Comparison of ENCODE assay signal across 8 cellular contexts in the genomic region with DNA sequence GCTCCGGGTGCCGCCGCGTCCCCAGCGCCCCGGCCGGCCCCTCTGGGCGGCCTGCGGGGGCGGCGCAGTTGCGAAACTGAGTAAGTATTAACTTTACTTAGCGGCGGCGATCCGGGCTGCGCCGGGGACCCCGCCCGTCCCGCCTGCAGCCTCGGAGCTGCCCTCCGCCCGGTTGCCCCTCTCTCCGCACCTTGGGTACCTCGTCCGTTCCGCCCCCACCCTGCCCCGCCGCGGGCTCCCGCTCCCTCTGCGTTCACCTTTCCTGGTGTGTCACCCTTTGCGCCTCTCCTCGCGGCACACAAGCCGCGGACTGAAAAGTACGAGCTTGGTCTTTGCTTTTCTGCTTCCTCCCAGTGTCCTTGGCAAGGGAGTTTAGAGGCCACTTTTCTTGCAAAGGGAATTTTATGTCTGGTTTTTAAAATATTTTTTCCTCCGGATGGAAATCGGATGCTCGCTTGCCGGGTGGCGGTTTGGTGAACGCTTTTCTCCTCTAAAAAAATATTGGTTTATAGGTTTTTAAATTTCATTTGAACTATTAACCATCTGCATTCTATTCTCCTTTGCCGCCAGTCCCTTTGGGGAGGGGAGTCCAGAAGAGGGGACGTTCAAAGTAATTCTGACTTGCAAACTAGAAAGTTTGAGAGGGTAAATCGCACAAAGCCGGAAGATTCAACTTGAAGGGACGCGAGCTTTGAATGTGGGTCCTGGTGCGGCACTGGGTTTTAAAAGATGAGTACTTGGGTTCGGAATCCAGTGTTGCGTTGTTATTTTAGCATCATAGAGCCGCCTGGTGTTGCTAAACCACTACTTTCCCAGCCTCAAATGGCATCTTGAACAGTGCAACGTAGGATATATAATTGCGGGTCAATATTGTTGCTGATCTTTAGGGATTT. TPM values are rescaled to one million over a fixed set of nuclear protein-coding genes. Genes with fewer than 3 reads are reported as not detected.
A peak's percentile ranks its signal among the peaks of the same experiment; 100 is the strongest.
DNase-seq lines count a peak whose midpoint lies in the region; ATAC-seq and TF ChIP-seq lines count a peak whose summit lies in the region.

No MANE protein-coding gene starts in this region.

- no peaks in the 10 kb centered on the region for H3K9me2 ChIP-seq in hepatocyte (replicated peaks; ENCODE audit: insufficient read depth)

- peaks cover 3% of the 10 kb centered on the region for H3K4me1 ChIP-seq in NT2/D1 (ENCODE audit: insufficient read depth, insufficient read length)
- peaks cover 12% of the 10 kb centered on the region for H3K4me1 ChIP-seq in body of pancreas
- peaks cover 16% of the 10 kb centered on the region for H3K4me1 ChIP-seq in hepatocyte (ENCODE audit: insufficient read depth)
- H3K4me1 ChIP-seq in prostate gland (replicated peaks): no peaks in the 10 kb centered on the region

- ATAC-seq in body of pancreas: peak; percentile 52

- peak; percentile 61 for DNase-seq in ELF-1 (ENCODE audit: low read depth, low spot score)
- no peak for DNase-seq in HFF-Myc (ENCODE audit: extremely low read depth, low read depth)
- DNase-seq in NT2/D1 (ENCODE audit: low read depth, low spot score): peak; percentile 58
- DNase-seq in body of pancreas: peak; percentile 49 to 67 (median 56)
- peak; percentile 76 for DNase-seq in hepatocyte (ENCODE audit: low spot score)
- DNase-seq in prostate gland (ENCODE audit: low spot score): peak; percentile 40
- no peak for DNase-seq in NCI-H128 (lab: John Stamatoyannopoulos, UW; ENCODE audit: unreplicated experiment)
- DNase-seq in SKM-1 treated with dmso at 0.1 percent for 144 hours (lab: John Stamatoyannopoulos, UW; ENCODE audit: unreplicated experiment): no peak

- TF ChIP-seq CTCF in HFF-Myc (IDR thresholded peaks at IDR 0.05; ENCODE audit: low read depth, low read length, missing control alignments) (no peak), body of pancreas (IDR thresholded peaks at IDR 0.05) (peak in 1 of 7 experiments; percentile 2), hepatocyte (IDR thresholded peaks at IDR 0.05; ENCODE audit: poor library complexity) (peak; percentile 15), prostate gland (IDR thresholded peaks at IDR 0.05) (peak in 1 of 4 experiments; percentile 19)

- H3K9me3 ChIP-seq in NT2/D1 (ENCODE audit: insufficient read depth, low read length): peaks cover 21% of the 10 kb centered on the region
- H3K9me3 ChIP-seq in body of pancreas: no peaks in the 10 kb centered on the region
- no peaks in the 10 kb centered on the region for H3K9me3 ChIP-seq in hepatocyte (ENCODE audit: low read depth)
- H3K9me3 ChIP-seq in prostate gland: no peaks in the 10 kb centered on the region

- TF ChIP-seq POLR2A in body of pancreas (IDR thresholded peaks at IDR 0.05) (peak in 2 of 3 donors; percentile 68 to 69), prostate gland (IDR thresholded peaks at IDR 0.05) (no peak)

- H2AFZ ChIP-seq in hepatocyte: peak overlapping the region; percentile 55

- H3K4me3 ChIP-seq in HFF-Myc (replicated peaks; ENCODE audit: low read depth, low read length): peak overlapping the region; percentile 68
- H3K4me3 ChIP-seq in NT2/D1 (ENCODE audit: insufficient read length, low read depth): peak overlapping the region; percentile 89
- peak overlapping the region; percentile 66 to 87 for H3K4me3 ChIP-seq in body of pancreas
- H3K4me3 ChIP-seq in hepatocyte: peak overlapping the region; percentile 93
- H3K4me3 ChIP-seq in prostate gland: peak overlapping the region; percentile 59 to 79

- H4K20me1 ChIP-seq in hepatocyte (ENCODE audit: insufficient read depth, poor library complexity, severe bottlenecking): peaks cover 42% of the 10 kb centered on the region

- intact Hi-C loops in body of pancreas (cut with DNase I) (no loop called here), prostate gland (cut with DNase I) (loop anchor here (2.0 kb wide), 1 partner anchor 69 kb away; no protein-coding TSS in a partner anchor)

- WGBS in body of pancreas, 2 donors: 0 to 1% methylated on average over 42 to 56 of the region's 57 CpGs
- WGBS in hepatocyte (ENCODE audit: low lambda C conversion rate, missing lambda C conversion rate): under 1% methylated on average over 29 of the region's 57 CpGs
- WGBS in prostate gland: under 1% methylated on average over 40 of the region's 57 CpGs

- H3K9ac ChIP-seq in NT2/D1 (ENCODE audit: insufficient read length, low read depth): peak overlapping the region; percentile 93

- H3K36me3 ChIP-seq in NT2/D1 (ENCODE audit: insufficient read depth, insufficient read length, low read length): peaks cover 23% of the 10 kb centered on the region
- H3K36me3 ChIP-seq in body of pancreas (replicated peaks in 1 of 2; ENCODE audit: insufficient read depth in 1 of 2, low read depth in 2 of 2): no peaks in the 10 kb centered on the region
- no peaks in the 10 kb centered on the region for H3K36me3 ChIP-seq in hepatocyte (replicated peaks; ENCODE audit: insufficient read depth, low read depth)
- no peaks in the 10 kb centered on the region for H3K36me3 ChIP-seq in prostate gland

- peaks cover 47% of the 10 kb centered on the region for H3K79me2 ChIP-seq in hepatocyte

- peak overlapping the region; percentile 57 to 93 (median 86) for H3K27ac ChIP-seq in body of pancreas
- H3K27ac ChIP-seq in hepatocyte: peak overlapping the region; percentile 87
- peak overlapping the region; percentile 78 to 85 for H3K27ac ChIP-seq in prostate gland

- peak overlapping the region; percentile 88 for H3K4me2 ChIP-seq in hepatocyte

- H3K27me3 ChIP-seq in NT2/D1 (ENCODE audit: insufficient read depth, insufficient read length) (no peaks in the 10 kb centered on the region), body of pancreas (no peaks in the 10 kb centered on the region), hepatocyte (no peaks in the 10 kb centered on the region), prostate gland (replicated peaks; ENCODE audit: insufficient read depth) (no peaks in the 10 kb centered on the region)

RNA-seq across cellular contexts. Expression of gene RASSF8, which starts 0.8 kb away (rescaled TPM):
- total RNA-seq in body of pancreas (10 to 100 TPM; 15.8 to 19.1 TPM), hepatocyte (46.2 and 46.9 TPM in 2 replicates), prostate gland (10 to 100 TPM; 26.0 to 62.1 TPM)
- 20.3 and 24.6 TPM in 2 replicates for polyA plus RNA-seq in hepatocyte

Comparison
In these comparisons a context has a peak if more than half of its experiments do, and no peak if none do; other contexts are left out.
1. DNase-seq: peak in ELF-1 (single experiment), NT2/D1 (single experiment), body of pancreas (4 of 4), hepatocyte (single experiment) and prostate gland (single experiment); none in HFF-Myc (single experiment), NCI-H128 (single experiment) and SKM-1 treated with dmso at 0.1 percent for 144 hours (single experiment).
2. Peak in every context shown above with its lines, with median percentiles within 50 percentile points of each other: H3K4me3 ChIP-seq and H3K27ac ChIP-seq.